In the genomic region with DNA sequence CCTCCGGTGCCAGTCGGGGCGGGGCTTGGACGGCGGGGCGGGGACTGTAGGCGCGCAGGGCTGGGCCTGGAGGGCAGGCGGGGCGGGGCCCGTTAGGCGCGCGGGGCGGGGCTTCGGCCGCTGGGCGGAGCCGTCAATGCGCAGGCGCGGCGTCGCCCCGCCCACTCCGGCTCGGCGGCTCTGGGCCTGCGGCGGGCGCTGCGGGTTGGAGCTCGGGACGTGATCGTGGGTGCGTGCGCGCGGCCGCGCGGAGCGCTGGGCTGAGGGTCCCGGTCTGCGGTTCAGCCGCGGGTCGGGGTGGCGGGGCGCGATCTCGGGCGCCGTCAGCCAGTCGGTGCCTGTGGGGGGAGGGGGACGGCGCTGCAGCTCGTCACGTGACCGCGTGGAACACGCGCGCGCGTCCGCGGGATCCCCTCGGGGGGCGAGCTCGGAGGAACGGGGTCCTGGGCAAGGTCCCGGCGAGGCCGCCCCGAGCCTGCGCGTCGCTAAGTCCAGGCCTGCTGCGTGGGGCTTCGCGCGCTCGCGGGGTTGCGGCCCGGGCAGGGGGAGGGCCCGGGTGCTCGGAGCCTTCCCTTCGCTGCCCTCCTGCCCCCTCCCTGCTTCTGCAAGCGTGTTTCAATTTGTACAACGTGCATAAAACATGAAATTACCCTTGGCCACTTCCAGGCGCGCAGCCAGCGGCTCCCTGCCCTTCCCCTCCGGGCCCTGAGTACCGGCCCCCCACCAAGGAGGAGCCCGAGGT, we compare ENCODE assay signal across 8 cellular contexts. TPM values are rescaled to one million over a fixed set of nuclear protein-coding genes. Genes with fewer than 3 reads are reported as not detected.
DNase-seq lines count a peak whose midpoint lies in the region; ATAC-seq and TF ChIP-seq lines count a peak whose summit lies in the region.

TSS of gene D2HGDH (plus strand) at position 164 of the 742 bp plus-strand sequence. CDS start 595 bp downstream, outside the sequence.

- TF ChIP-seq CTCF in DND-41 (IDR thresholded peaks at IDR 0.05; ENCODE audit: borderline replicate concordance, extremely low read depth, low read length, poor library complexity, severe bottlenecking) (no peak), fibroblast of mammary gland (conservative IDR thresholded peaks at IDR 0.05; ENCODE audit: control insufficient read depth, insufficient read depth, low read depth, low read length) (no peak), natural killer cell (IDR thresholded peaks at IDR 0.05) (no peak)

- H3K27ac ChIP-seq in DND-41 (ENCODE audit: low read length) (peak within 1 kb of the TSS; percentile 90), GM23248 (peak within 1 kb of the TSS; percentile 53)

- H3K4me3 Mint-ChIP-seq in activated T-helper 17 cell treated with anti-CD3 and anti-CD28 coated beads, Interleukin-2, amount 50 U/mL, for 72 hours = peak within 1 kb of the TSS; percentile 68
- H3K4me3 Mint-ChIP-seq in natural killer cell = peak within 1 kb of the TSS; percentile 80

- peaks cover 6% of the 10 kb centered on the region for H3K36me3 Mint-ChIP-seq in activated T-helper 17 cell treated with anti-CD3 and anti-CD28 coated beads, Interleukin-2, amount 50 U/mL, for 72 hours (ENCODE audit: low read depth)
- H3K36me3 Mint-ChIP-seq in natural killer cell = no peaks in the 10 kb centered on the region

- H3K4me3 ChIP-seq in DND-41 (ENCODE audit: low read depth in 1 of 2, low read length in 2 of 2) = peak within 1 kb of the TSS; percentile 95 to 98
- peak within 1 kb of the TSS; percentile 84 for H3K4me3 ChIP-seq in GM23248
- H3K4me3 ChIP-seq in fibroblast of mammary gland (ENCODE audit: control insufficient read depth, low read depth, low read length) = peak within 1 kb of the TSS; percentile 67

- peak within 1 kb of the TSS; percentile 98 for H3K9ac ChIP-seq in DND-41 (ENCODE audit: low read depth, low read length)
- H3K9ac ChIP-seq in GM23248 = peak within 1 kb of the TSS; percentile 77

- H2AFZ ChIP-seq in DND-41 (ENCODE audit: low read depth, low read length) (peak within 1 kb of the TSS; percentile 96), GM23248 (peak within 1 kb of the TSS; percentile 93)

- peak; percentile 83 for ATAC-seq in DND-41 (ENCODE audit: insufficient read depth, low read depth)
- ATAC-seq in activated T-helper 17 cell treated with anti-CD3 and anti-CD28 coated beads, Interleukin-2, amount 50 U/mL, for 72 hours (replicated peaks) = peak; percentile 91
- peak; percentile 93 to 98 (median 95) for ATAC-seq in natural killer cell

- intact Hi-C loops in natural killer cell (cut with micrococcal nuclease) = loop anchor here (1.0 kb wide), 1 partner anchor 32 kb away; the partner anchor contains the start of gene ING5

- WGBS in GM23248 (ENCODE audit: low coverage in 1 of 2, low lambda C conversion rate in 2 of 2, missing lambda C conversion rate in 2 of 2), 2 experiments = 1% methylated on average over 17 to 63 of the region's 98 CpGs

- H3K9me3 ChIP-seq in DND-41 (ENCODE audit: insufficient read depth, low read length, severe bottlenecking) = no peaks in the 10 kb centered on the region
- H3K9me3 ChIP-seq in GM23248 (ENCODE audit: low read depth) = no peaks in the 10 kb centered on the region

- peaks cover 17% of the 10 kb centered on the region for H3K4me1 ChIP-seq in DND-41 (ENCODE audit: insufficient read depth, low read length)
- H3K4me1 ChIP-seq in GM23248 (ENCODE audit: insufficient read depth) = peaks cover 3% of the 10 kb centered on the region; the same call in 1 of the 2 replicates

- in situ Hi-C loops in GM23248 (cut with MboI) = no loop called here

- peak within 1 kb of the TSS; percentile 43 for H3K27ac Mint-ChIP-seq in activated T-helper 17 cell treated with anti-CD3 and anti-CD28 coated beads, Interleukin-2, amount 50 U/mL, for 72 hours
- H3K27ac Mint-ChIP-seq in natural killer cell = peak within 1 kb of the TSS; percentile 31 to 65

- H3K79me2 ChIP-seq in DND-41 (ENCODE audit: insufficient read depth, low read length) (peaks cover 20% of the 10 kb centered on the region), GM23248 (ENCODE audit: insufficient read depth) (peaks cover 9% of the 10 kb centered on the region)

- DNase-seq in DND-41 = peak; percentile 90
- DNase-seq in GM23248 = peak; percentile 97
- DNase-seq in LHCN-M2 (ENCODE audit: low read depth) = peak; percentile 67
- DNase-seq in RPMI8226 = peak; percentile 84
- peak; percentile 71 for DNase-seq in fibroblast of mammary gland (ENCODE audit: low read depth)
- peak; percentile 94 for DNase-seq in natural killer cell
- DNase-seq in stimulated activated naive CD4-positive, alpha-beta T cell (lab: John Stamatoyannopoulos, UW) = peak; percentile 82 to 98 (median 93)

- no peaks in the 10 kb centered on the region for H3F3A ChIP-seq in GM23248 (ENCODE audit: insufficient read depth)

- no peaks in the 10 kb centered on the region for H3K27me3 Mint-ChIP-seq in activated T-helper 17 cell treated with anti-CD3 and anti-CD28 coated beads, Interleukin-2, amount 50 U/mL, for 72 hours
- H3K27me3 Mint-ChIP-seq in natural killer cell (ENCODE audit: low read depth in 2 of 2) = no peaks in the 10 kb centered on the region

- H3K9me3 Mint-ChIP-seq in activated T-helper 17 cell treated with anti-CD3 and anti-CD28 coated beads, Interleukin-2, amount 50 U/mL, for 72 hours = no peaks in the 10 kb centered on the region
- H3K9me3 Mint-ChIP-seq in natural killer cell = no peaks in the 10 kb centered on the region

- H3K4me2 ChIP-seq in DND-41 (ENCODE audit: insufficient read depth, low read length) = peak within 1 kb of the TSS; percentile 98
- peak within 1 kb of the TSS; percentile 70 for H3K4me2 ChIP-seq in GM23248 (ENCODE audit: unreplicated experiment)

- H3K36me3 ChIP-seq in DND-41 (ENCODE audit: insufficient read depth, low read length) (peaks cover 15% of the 10 kb centered on the region; the same call in 1 of the 2 replicates), GM23248 (ENCODE audit: low read depth) (no peaks in the 10 kb centered on the region)

- H3K27me3 ChIP-seq in DND-41 (ENCODE audit: insufficient read depth, low read length, poor library complexity) = no peaks in the 10 kb centered on the region
- no peaks in the 10 kb centered on the region for H3K27me3 ChIP-seq in GM23248 (replicated peaks; ENCODE audit: insufficient read depth)

- H3K4me1 Mint-ChIP-seq in activated T-helper 17 cell treated with anti-CD3 and anti-CD28 coated beads, Interleukin-2, amount 50 U/mL, for 72 hours = peaks cover 27% of the 10 kb centered on the region
- peaks cover 20 to 30% of the 10 kb centered on the region in 2 donors for H3K4me1 Mint-ChIP-seq in natural killer cell

- no peaks in the 10 kb centered on the region for H3K9me2 ChIP-seq in GM23248 (ENCODE audit: insufficient read depth)

- peaks cover 14% of the 10 kb centered on the region; the same call in 1 of the 2 replicates for H4K20me1 ChIP-seq in DND-41 (ENCODE audit: insufficient read depth, low read length)
- H4K20me1 ChIP-seq in GM23248 (ENCODE audit: insufficient read depth) = no peaks in the 10 kb centered on the region

RNA-seq across cellular contexts. Expression of gene D2HGDH, which starts in this region (rescaled TPM):
- total RNA-seq in GM23248 (2014; rRNA removed; shearing (Covaris generic)) = 19.1 and 19.6 TPM in 2 replicates
- polyA plus RNA-seq in GM23248 (2016; fragmentation: Nextera tagmentation; extraction: Ambion mirVana) = 8.3 and 9.7 TPM in 2 replicates
- 12.7 and 13.5 TPM in 2 replicates for total RNA-seq in LHCN-M2 (2014; rRNA removed)
- 8.6 TPM for polyA plus RNA-seq in LHCN-M2 (2012)
- total RNA-seq in activated T-helper 17 cell treated with anti-CD3 and anti-CD28 coated beads, Interleukin-2, amount 50 U/mL, for 72 hours = 10 to 100 TPM; 16.0 to 32.7 TPM
- 10 to 100 TPM; 28.9 to 45.5 (median 43.4) TPM for total RNA-seq in natural killer cell

Comparison
In these comparisons a context has a peak if more than half of its experiments do, and no peak if none do; other contexts are left out.
1. Peak in every context shown above with its lines: DNase-seq, ATAC-seq, H3K4me3 ChIP-seq and H3K27ac ChIP-seq.